8 cellular contexts compared by ENCODE assay signal in genomic region chr9:128159784-128160602, GRCh38. TPM values are rescaled to one million over a fixed set of nuclear protein-coding genes. Genes with fewer than 3 reads are reported as not detected.
A peak's percentile ranks its signal among the peaks of the same experiment; 100 is the strongest.
DNase-seq lines count a peak whose midpoint lies in the region; ATAC-seq, FAIRE-seq and TF ChIP-seq lines count a peak whose summit lies in the region.

A gene with protein sequence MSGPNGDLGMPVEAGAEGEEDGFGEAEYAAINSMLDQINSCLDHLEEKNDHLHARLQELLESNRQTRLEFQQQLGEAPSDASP (plus strand): TSS chr9:128160265. CDS start chr9:128160408, 143 bp downstream.

- no peaks in the 10 kb centered on the region for H3K9me3 Mint-ChIP-seq in activated naive CD4-positive, alpha-beta T cell treated with anti-CD3 and anti-CD28 coated beads for 36 hours

- RAD21 ChIA-PET in HCT116 (lab: Charles Lee; ENCODE audit: low non-redundant PET in 1 of 2, low total read pairs in 2 of 2, uncharacterized antibody in 2 of 2, unreplicated experiment in 2 of 2): no interaction called here

- TF ChIP-seq POLR2A in HCT116 (IDR thresholded peaks at IDR 0.05; ENCODE audit: borderline replicate concordance, extremely low read depth, insufficient read depth, insufficient read length): peak; percentile 89
- peak; percentile 81 for TF ChIP-seq POLR2A in NB4 (IDR thresholded peaks at IDR 0.05; ENCODE audit: extremely low read depth, insufficient read length)

- TF ChIP-seq CTCF in HCT116 (IDR thresholded peaks at IDR 0.05 in 2 of 3, conservative IDR thresholded peaks at IDR 0.05 in 1 of 3; ENCODE audit: borderline replicate concordance in 1 of 3, insufficient read depth in 1 of 3, low read depth in 2 of 3, low read length in 2 of 3) (no peak), NB4 (IDR thresholded peaks at IDR 0.05; ENCODE audit: low read depth, low read length) (no peak), neutrophil (IDR thresholded peaks at IDR 0.05) (peak; percentile 31), subcutaneous adipose tissue (IDR thresholded peaks at IDR 0.05; ENCODE audit: low read depth) (no peak)

- no peaks in the 10 kb centered on the region for H4K20me1 ChIP-seq in HCT116 (ENCODE audit: insufficient read depth)

- H3K9me3 ChIP-seq in HCT116 (ENCODE audit: control insufficient read depth in 1 of 2, insufficient read depth in 1 of 2, low read depth in 1 of 2, low read length in 2 of 2) (no peaks in the 10 kb centered on the region), neutrophil (no peaks in the 10 kb centered on the region)

- H3K4me1 Mint-ChIP-seq in activated naive CD4-positive, alpha-beta T cell treated with anti-CD3 and anti-CD28 coated beads for 36 hours (ENCODE audit: low read depth): peaks cover 16% of the 10 kb centered on the region

- H3K4me2 ChIP-seq in HCT116 (ENCODE audit: low read length): peak within 1 kb of the TSS; percentile 99

- ATAC-seq in HCT116: peak; percentile 91

- H3K27me3 ChIP-seq in HCT116 (ENCODE audit: insufficient read depth, low read length): no peaks in the 10 kb centered on the region
- no peaks in the 10 kb centered on the region for H3K27me3 ChIP-seq in neutrophil

- no peak for TF ChIP-seq RAD21 in HCT116 (IDR thresholded peaks at IDR 0.05; ENCODE audit: low read depth)

- CTCF ChIA-PET in HCT116 (lab: Charles Lee): interaction anchor here (0.6 to 4.0 kb wide), 7 partner anchors 9 to 260 kb away, joined by 3 to 19 read pairs (median 4); no protein-coding TSS in a partner anchor
- CTCF ChIA-PET in activated naive CD4-positive, alpha-beta T cell treated with anti-CD3 and anti-CD28 coated beads for 36 hours (lab: Charles Lee): interaction anchor here (0.6 to 1.6 kb wide), 5 partner anchors 9 to 293 kb away, joined by 3 to 4 read pairs (median 3); no protein-coding TSS in a partner anchor

- H3K4me3 ChIP-seq in HCT116 (replicated peaks in 1 of 2; ENCODE audit: low read depth in 1 of 2, low read length in 2 of 2) (peak within 1 kb of the TSS; percentile 91 to 99), NB4 (ENCODE audit: low read depth, low read length) (peak within 1 kb of the TSS; percentile 87), neutrophil (ENCODE audit: low read depth in 1 of 2, low read length in 1 of 2) (peak within 1 kb of the TSS; percentile 84 to 93)

- POLR2A ChIA-PET in HCT116 (lab: Charles Lee): interaction anchor here (0.6 to 1.8 kb wide), 8 partner anchors 9 to 146 kb away, joined by 3 to 7 read pairs (median 4); no protein-coding TSS in a partner anchor

- H3K27ac Mint-ChIP-seq in activated naive CD4-positive, alpha-beta T cell treated with anti-CD3 and anti-CD28 coated beads for 36 hours: peak within 1 kb of the TSS; percentile 85

- H3K79me2 ChIP-seq in HCT116 (ENCODE audit: insufficient read depth, low read length): peaks cover 13% of the 10 kb centered on the region

- no peak for FAIRE-seq in frontal cortex (lab: Jason Lieb, UNC)

- peak within 1 kb of the TSS; percentile 97 for H3K27ac ChIP-seq in HCT116 (ENCODE audit: low read depth, low read length)
- peak within 1 kb of the TSS; percentile 96 for H3K27ac ChIP-seq in neutrophil

- H3K4me1 ChIP-seq in HCT116 (ENCODE audit: control insufficient read depth in 1 of 2, insufficient read depth in 2 of 2, low read length in 2 of 2) (peaks cover 0 to 17% of the 10 kb centered on the region in 2 experiments; a peak in 2 of 4 replicates), neutrophil (ENCODE audit: control insufficient read depth in 1 of 2, insufficient read depth in 1 of 2, low read depth in 1 of 2, low read length in 1 of 2) (peaks cover 25 to 34% of the 10 kb centered on the region in 2 experiments)

- no peaks in the 10 kb centered on the region for H3K9me2 ChIP-seq in HCT116 (ENCODE audit: insufficient read depth)

- BruUV-seq in HCT116 (replicated peaks; lab: Mats Ljungman, UMichigan): no TSS peak

- H3K36me3 Mint-ChIP-seq in activated naive CD4-positive, alpha-beta T cell treated with anti-CD3 and anti-CD28 coated beads for 36 hours (ENCODE audit: low read depth): peaks cover 9% of the 10 kb centered on the region

- no peaks in the 10 kb centered on the region for H3K27me3 Mint-ChIP-seq in activated naive CD4-positive, alpha-beta T cell treated with anti-CD3 and anti-CD28 coated beads for 36 hours (ENCODE audit: low read depth)

- DNase-seq in ELR (ENCODE audit: low read depth) (peak; percentile 95), HCT116 (ENCODE audit: low read depth, low spot score) (peak; percentile 88), NB4 (ENCODE audit: low read depth) (peak; percentile 91), SK-N-DZ (ENCODE audit: low spot score) (peak; percentile 91), frontal cortex (ENCODE audit: low spot score in 2 of 2) (peak; percentile 97 to 100)
- peak; percentile 96 for DNase-seq in activated naive CD4-positive, alpha-beta T cell treated with anti-CD3 and anti-CD28 coated beads for 36 hours

- peak within 1 kb of the TSS; percentile 7 for H2AFZ ChIP-seq in HCT116 (ENCODE audit: low read depth, low read length, poor library complexity, severe bottlenecking)

- H3K36me3 ChIP-seq in HCT116 (ENCODE audit: control insufficient read depth in 1 of 2, insufficient read depth in 2 of 2, low read length in 2 of 2) (peaks cover 0 to 4% of the 10 kb centered on the region in 2 experiments; a peak in 1 of 4 replicates), neutrophil (peaks cover 29% of the 10 kb centered on the region)

- intact Hi-C loops in HCT116 (cut with micrococcal nuclease): no loop called here
- intact Hi-C loops in activated naive CD4-positive, alpha-beta T cell treated with anti-CD3 and anti-CD28 coated beads for 36 hours (cut with micrococcal nuclease): loop anchor here (1.0 to 5.0 kb wide), 7 partner anchors 31 to 358 kb away; partner anchors contain the start of genes CIZ1, COQ4, FPGS and NAIF1

- H3K9ac ChIP-seq in HCT116 (ENCODE audit: low read length): peak within 1 kb of the TSS; percentile 96

- peak within 1 kb of the TSS; percentile 77 for H3K4me3 Mint-ChIP-seq in activated naive CD4-positive, alpha-beta T cell treated with anti-CD3 and anti-CD28 coated beads for 36 hours

TF ChIP-seq in HCT116, 20 proteins besides CTCF, POLR2A, EP300 and RAD21:
- TF ChIP-seq, protein P1, sequence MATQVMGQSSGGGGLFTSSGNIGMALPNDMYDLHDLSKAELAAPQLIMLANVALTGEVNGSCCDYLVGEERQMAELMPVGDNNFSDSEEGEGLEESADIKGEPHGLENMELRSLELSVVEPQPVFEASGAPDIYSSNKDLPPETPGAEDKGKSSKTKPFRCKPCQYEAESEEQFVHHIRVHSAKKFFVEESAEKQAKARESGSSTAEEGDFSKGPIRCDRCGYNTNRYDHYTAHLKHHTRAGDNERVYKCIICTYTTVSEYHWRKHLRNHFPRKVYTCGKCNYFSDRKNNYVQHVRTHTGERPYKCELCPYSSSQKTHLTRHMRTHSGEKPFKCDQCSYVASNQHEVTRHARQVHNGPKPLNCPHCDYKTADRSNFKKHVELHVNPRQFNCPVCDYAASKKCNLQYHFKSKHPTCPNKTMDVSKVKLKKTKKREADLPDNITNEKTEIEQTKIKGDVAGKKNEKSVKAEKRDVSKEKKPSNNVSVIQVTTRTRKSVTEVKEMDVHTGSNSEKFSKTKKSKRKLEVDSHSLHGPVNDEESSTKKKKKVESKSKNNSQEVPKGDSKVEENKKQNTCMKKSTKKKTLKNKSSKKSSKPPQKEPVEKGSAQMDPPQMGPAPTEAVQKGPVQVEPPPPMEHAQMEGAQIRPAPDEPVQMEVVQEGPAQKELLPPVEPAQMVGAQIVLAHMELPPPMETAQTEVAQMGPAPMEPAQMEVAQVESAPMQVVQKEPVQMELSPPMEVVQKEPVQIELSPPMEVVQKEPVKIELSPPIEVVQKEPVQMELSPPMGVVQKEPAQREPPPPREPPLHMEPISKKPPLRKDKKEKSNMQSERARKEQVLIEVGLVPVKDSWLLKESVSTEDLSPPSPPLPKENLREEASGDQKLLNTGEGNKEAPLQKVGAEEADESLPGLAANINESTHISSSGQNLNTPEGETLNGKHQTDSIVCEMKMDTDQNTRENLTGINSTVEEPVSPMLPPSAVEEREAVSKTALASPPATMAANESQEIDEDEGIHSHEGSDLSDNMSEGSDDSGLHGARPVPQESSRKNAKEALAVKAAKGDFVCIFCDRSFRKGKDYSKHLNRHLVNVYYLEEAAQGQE (IDR thresholded peaks at IDR 0.05; ENCODE audit: low read depth): no peak
- no peak for TF ChIP-seq ELF1 (IDR thresholded peaks at IDR 0.05; ENCODE audit: borderline replicate concordance, low read depth)
- TF ChIP-seq FOSL1 (IDR thresholded peaks at IDR 0.05; ENCODE audit: low read depth): no peak
- TF ChIP-seq POLR2AphosphoS5 (IDR thresholded peaks at IDR 0.05; ENCODE audit: low read depth, low read length): peak; percentile 93
- TF ChIP-seq TCF7L2 (IDR thresholded peaks at IDR 0.05; ENCODE audit: borderline replicate concordance, extremely low read depth, insufficient read depth, insufficient read length): no peak
- no peak for TF ChIP-seq ATF3 (IDR thresholded peaks at IDR 0.05)
- TF ChIP-seq EGR1 (IDR thresholded peaks at IDR 0.05; ENCODE audit: low read depth): no peak
- TF ChIP-seq, protein P2, sequence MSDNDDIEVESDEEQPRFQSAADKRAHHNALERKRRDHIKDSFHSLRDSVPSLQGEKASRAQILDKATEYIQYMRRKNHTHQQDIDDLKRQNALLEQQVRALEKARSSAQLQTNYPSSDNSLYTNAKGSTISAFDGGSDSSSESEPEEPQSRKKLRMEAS (IDR thresholded peaks at IDR 0.05): no peak
- peak; percentile 49 for TF ChIP-seq YY1 (IDR thresholded peaks at IDR 0.05; ENCODE audit: extremely low read depth, insufficient replicate concordance, low read depth, low read length)
- TF ChIP-seq EZH2phosphoT487 (IDR thresholded peaks at IDR 0.05; ENCODE audit: borderline replicate concordance): no peak
- no peak for TF ChIP-seq CEBPB (IDR thresholded peaks at IDR 0.05; ENCODE audit: low read depth)
- no peak for TF ChIP-seq SRF (IDR thresholded peaks at IDR 0.05; ENCODE audit: low read depth)
- TF ChIP-seq CBX3 (IDR thresholded peaks at IDR 0.05; ENCODE audit: low read depth): no peak
TF ChIP-seq in HCT116: peak in this region for 2.

RNA-seq across cellular contexts. Expression of the gene that starts here (rescaled TPM):
- 119 TPM for total RNA-seq in HCT116 (2021; ENCODE audit: unreplicated experiment)
- polyA plus RNA-seq in HCT116 (2012): 113 and 131 TPM in 2 replicates
- 217 and 266 TPM in 2 replicates for polyA plus RNA-seq in SK-N-DZ (2014; cell fraction: cytosol; rRNA removed)
- polyA plus RNA-seq in SK-N-DZ (2014; cell fraction: nucleus; rRNA removed): 151 and 172 TPM in 2 replicates
- 10 to 100 TPM; 73.3 to 77.7 TPM for total RNA-seq in activated naive CD4-positive, alpha-beta T cell treated with anti-CD3 and anti-CD28 coated beads for 36 hours
- total RNA-seq in frontal cortex: 55.4 TPM
- 100 to 1,000 TPM in 3 of 4 donors, 10 to 100 TPM in 1; 57.7 to 307 (median 228) TPM for total RNA-seq in subcutaneous adipose tissue

Comparison
In these comparisons a context has a peak if more than half of its experiments do, and no peak if none do; other contexts are left out.
1. Peak in every context shown above with its lines: DNase-seq, ATAC-seq, H3K4me3 ChIP-seq and H3K27ac ChIP-seq.